ENCODE assay signal across 26 cellular contexts in genomic region chrX:67105758-67106116, GRCh38.
"Had no signal": no experiment of that assay in that cellular context is flagged by ENCODE, and none has a peak within 500 bp of the region (broad histone marks: within the 10 kb centered on the region; RNA-seq: fewer than 3 reads in every experiment).

No MANE protein-coding gene starts in this region.

- DNase-seq: activated CD4-positive, alpha-beta memory T cell treated with anti-CD3 and anti-CD28 coated beads, Interleukin-2, amount 10 ng/mL, durations not matched to agents 7 days and 5 days; activated CD4-positive, alpha-beta T cell treated with anti-CD3 and anti-CD28 coated beads for 1 hour; activated CD4-positive, alpha-beta T cell treated with anti-CD3 and anti-CD28 coated beads for 4 hours; activated CD4-positive, alpha-beta T cell treated with anti-CD3 and anti-CD28 coated beads, Interleukin-2, amount 10 ng/mL, durations not matched to agents 7 days and 5 days; activated CD4-positive, alpha-beta T cell treated with anti-CD3 and anti-CD28 coated beads, Interleukin-2, amount 50 U/mL, for 4 hours; activated CD8-positive, alpha-beta memory T cell treated with anti-CD3 and anti-CD28 coated beads, Interleukin-2, amount 50 U/mL, for 48 hours; activated effector memory CD4-positive, alpha-beta T cell treated with Interleukin-2 at 50 U/mL for 16 hours; activated gamma-delta T cell treated with Interleukin-2 at 50 U/mL for 16 hours; activated naive CD4-positive, alpha-beta T cell treated with anti-CD3 and anti-CD28 coated beads, Interleukin-2, amount 50 U/mL, for 16 hours; activated naive CD4-positive, alpha-beta T cell treated with Interleukin-2 at 50 U/mL for 16 hours; activated T-cell treated with anti-CD3 and anti-CD28 coated beads for 4 hours; activated T-cell treated with anti-CD3 and anti-CD28 coated beads, Interleukin-2, amount 50 U/mL, for 24 hours; activated T-cell treated with anti-CD3 and anti-CD28 coated beads, Interleukin-2, amount 50 U/mL, for 72 hours; amniotic stem cell; aorta; caudate nucleus; colonic mucosa; effector CD8-positive, alpha-beta T cell; esophagus squamous epithelium; foreskin melanocyte; heart right ventricle; T-helper 2 cell had no signal

- H3K27me3 ChIP-seq: body of pancreas, colonic mucosa, esophagus squamous epithelium, gastroesophageal sphincter had no signal

- H3K36me3 ChIP-seq: colonic mucosa, esophagus squamous epithelium, gastroesophageal sphincter, heart right ventricle had no signal

- H3K9me3 ChIP-seq: body of pancreas, colonic mucosa, esophagus squamous epithelium, gastroesophageal sphincter had no signal

- ATAC-seq: activated T-cell treated with anti-CD3 and anti-CD28 coated beads, Interleukin-2, amount 50 U/mL, for 72 hours; body of pancreas; gastroesophageal sphincter; WTC11 had no signal

- H3K27ac ChIP-seq: body of pancreas, colonic mucosa, epithelial cell of prostate, esophagus squamous epithelium, gastroesophageal sphincter, heart right ventricle had no signal

- H3K4me1 ChIP-seq: body of pancreas, colonic mucosa, esophagus squamous epithelium, gastroesophageal sphincter, heart right ventricle had no signal

- H3K4me3 ChIP-seq: body of pancreas, colonic mucosa, esophagus squamous epithelium, gastroesophageal sphincter, heart right ventricle had no signal
